Comparison of ENCODE assay signal across 15 cellular contexts in genomic region chr1:39346876-39347275, GRCh38.
A peak's percentile ranks its signal among the peaks of the same experiment; 100 is the strongest.
DNase-seq lines count a peak whose midpoint lies in the region; ATAC-seq, FAIRE-seq and TF ChIP-seq lines count a peak whose summit lies in the region.
"Had no signal": no experiment of that assay in that cellular context is flagged by ENCODE, and none has a peak within 500 bp of the region (broad histone marks: within the 10 kb centered on the region; RNA-seq: fewer than 3 reads in every experiment).

No MANE protein-coding gene starts in this region.

- peak overlapping the region; percentile 63 for H2BK120ac ChIP-seq in H1 (replicated peaks; ENCODE audit: low read depth, low read length)

- H2BK5ac ChIP-seq in H1 (ENCODE audit: low read depth, low read length), result peak overlapping the region; percentile 27; the same call in 1 of the 2 replicates

- peaks cover 0 to 4% (median under 1%) of the 10 kb centered on the region in 4 experiments; a peak in 2 of 7 replicates for H3K4me1 ChIP-seq in H1 (replicated peaks in 1 of 4; ENCODE audit: control insufficient read depth in 3 of 4, insufficient read depth in 4 of 4, low read length in 3 of 4)
- H3K4me1 ChIP-seq: Caco-2 had no signal

- TF ChIP-seq POLR2A in H1 (IDR thresholded peaks at IDR 0.05; ENCODE audit: control extremely low read depth in 1 of 2, low read depth in 2 of 2, low read length in 2 of 2), result no peak

- H3K27me3 ChIP-seq in H1 (replicated peaks in 1 of 4; ENCODE audit: control insufficient read depth in 3 of 4, extremely low read depth in 1 of 4, insufficient read depth in 3 of 4, low read length in 3 of 4), result no peaks in the 10 kb centered on the region

- no peak for DNase-seq in activated naive CD4-positive, alpha-beta T cell treated with anti-CD3 and anti-CD28 coated beads for 36 hours
- no peak for DNase-seq in activated naive CD4-positive, alpha-beta T cell (lab: John Stamatoyannopoulos, UW)
- DNase-seq in WTC11 (ENCODE audit: low spot score), result no peak
- no peak for DNase-seq in H1 (ENCODE audit: low read depth in 1 of 2, low spot score in 2 of 2)
- no peak for DNase-seq in osteocyte (ENCODE audit: extremely low spot score, unreplicated experiment)
- DNase-seq in cerebellar cortex (ENCODE audit: low spot score), result no peak
- DNase-seq in foreskin melanocyte, result no peak
- DNase-seq: anterior cingulate cortex, Caco-2, NCI-H1105, NCI-H2171, occipital lobe, RPMI8226 had no signal

- no peak overlapping the region; the same call in 1 of the 2 replicates for H2BK12ac ChIP-seq in H1 (ENCODE audit: low read depth, low read length)

- H3K23me2 ChIP-seq in H1 (ENCODE audit: low read depth, low read length), result no peaks in the 10 kb centered on the region

- POLR2A ChIA-PET in WTC11 (lab: Charles Lee) (no interaction called here), H1 (lab: Charles Lee; ENCODE audit: partially characterized antibody) (interaction anchor here (0.7 kb wide), 1 partner anchor 19 kb away, joined by 3 read pairs; no protein-coding TSS in a partner anchor)

- intact Hi-C loops in activated naive CD4-positive, alpha-beta T cell treated with anti-CD3 and anti-CD28 coated beads for 36 hours (cut with micrococcal nuclease), result no loop called here

- 45% methylated on average over 2 of the region's 2 CpGs; no CpG with 5 or more reads in 1 of the 2 experiments for WGBS in H1 (ENCODE audit: extremely low coverage in 1 of 2, insufficient coverage in 1 of 2, insufficient read length in 1 of 2, insufficient replicate concordance in 2 of 2, low coverage in 1 of 2, low lambda C conversion rate in 2 of 2, missing lambda C conversion rate in 1 of 2), 2 experiments

- no peak overlapping the region for H3K23ac ChIP-seq in H1 (ENCODE audit: insufficient read length)

- H3K4me2 ChIP-seq in H1 (ENCODE audit: insufficient read depth in 1 of 2, low read depth in 2 of 2, low read length in 2 of 2), result peak overlapping the region in 1 of 2 experiments; percentile 31; a peak in 2 of 4 replicates

- no peak overlapping the region for H3K4ac ChIP-seq in H1 (replicated peaks; ENCODE audit: insufficient read length, low read depth, low read length)

- no peaks in the 10 kb centered on the region; the same call in 1 of the 2 replicates for H3K79me1 ChIP-seq in H1 (ENCODE audit: low read depth, low read length)

- H3K14ac ChIP-seq in H1 (ENCODE audit: insufficient read length), result no peak overlapping the region

- H3K4me3 Mint-ChIP-seq in activated naive CD4-positive, alpha-beta T cell treated with anti-CD3 and anti-CD28 coated beads for 36 hours, result no peak overlapping the region
- H3K4me3 Mint-ChIP-seq in WTC11 (peak overlapping the region; percentile 45), osteocyte (ENCODE audit: unreplicated experiment) (no peak overlapping the region)

- H3K4me1 Mint-ChIP-seq in activated naive CD4-positive, alpha-beta T cell treated with anti-CD3 and anti-CD28 coated beads for 36 hours (ENCODE audit: low read depth), result peaks cover 2% of the 10 kb centered on the region
- H3K4me1 Mint-ChIP-seq in WTC11 (peaks cover 20% of the 10 kb centered on the region), osteocyte (ENCODE audit: unreplicated experiment) (no peaks in the 10 kb centered on the region)

- H2BK15ac ChIP-seq in H1 (ENCODE audit: low read length), result no peak overlapping the region

- CTCF ChIA-PET in activated naive CD4-positive, alpha-beta T cell treated with anti-CD3 and anti-CD28 coated beads for 36 hours (lab: Charles Lee), result interaction anchor here (0.7 kb wide), 1 partner anchor 96 kb away, joined by 3 read pairs; no protein-coding TSS in a partner anchor
- CTCF ChIA-PET in WTC11 (lab: Charles Lee) (interaction anchor here (1.1 to 1.8 kb wide), 2 partner anchors 31 to 64 kb away, joined by 4 to 9 read pairs; no protein-coding TSS in a partner anchor), H1 (lab: Charles Lee; ENCODE audit: partially characterized antibody) (interaction anchor here (1.1 kb wide), 2 partner anchors 30 to 64 kb away, joined by 3 read pairs; no protein-coding TSS in a partner anchor)

- peak overlapping the region; percentile 49; the same call in 1 of the 2 replicates for H3K27ac ChIP-seq in H1 (ENCODE audit: low read depth, low read length)

- H4K8ac ChIP-seq in H1 (ENCODE audit: extremely low read depth, insufficient read depth, low read length), result no peak overlapping the region

- H4K20me1 ChIP-seq in H1 (replicated peaks in 1 of 2; ENCODE audit: control insufficient read depth in 1 of 2, insufficient read depth in 2 of 2, low read length in 2 of 2), result no peaks in the 10 kb centered on the region

- no peak overlapping the region for H2BK20ac ChIP-seq in H1 (ENCODE audit: low read length)

- no peak for FAIRE-seq in H1 (lab: Jason Lieb, UNC)
- FAIRE-seq: keratinocyte had no signal

- no peak for TF ChIP-seq EP300 in H1 (IDR thresholded peaks at IDR 0.05; ENCODE audit: borderline replicate concordance in 1 of 2, low read depth in 2 of 2, low read length in 2 of 2)

- no peak overlapping the region for H3K56ac ChIP-seq in H1 (replicated peaks; ENCODE audit: insufficient read length, low read depth, low read length)

- no peaks in the 10 kb centered on the region for H3K27me3 Mint-ChIP-seq in activated naive CD4-positive, alpha-beta T cell treated with anti-CD3 and anti-CD28 coated beads for 36 hours (ENCODE audit: low read depth)
- H3K27me3 Mint-ChIP-seq in WTC11 (ENCODE audit: low read depth) (no peaks in the 10 kb centered on the region), osteocyte (ENCODE audit: unreplicated experiment) (no peaks in the 10 kb centered on the region)

- H3K79me2 ChIP-seq in H1 (ENCODE audit: control insufficient read depth in 1 of 2, insufficient read depth in 2 of 2, low read length in 2 of 2), result no peaks in the 10 kb centered on the region

- ATAC-seq in WTC11 (no peak), HG03159 (IDR thresholded peaks at IDR 0.05; ENCODE audit: unreplicated experiment) (no peak)

- H3K18ac ChIP-seq in H1 (ENCODE audit: extremely low read depth, low read length), result peak overlapping the region; percentile 2; the same call in 1 of the 2 replicates

- TF ChIP-seq CTCF in WTC11 (IDR thresholded peaks at IDR 0.05), result no peak
- no peak for TF ChIP-seq CTCF in H1 (IDR thresholded peaks at IDR 0.05; ENCODE audit: control extremely low read depth in 1 of 3, insufficient read depth in 1 of 3, low read depth in 1 of 3, low read length in 3 of 3)
- TF ChIP-seq CTCF in osteocyte (IDR thresholded peaks at IDR 0.05), result no peak

- H2AK5ac ChIP-seq in H1 (ENCODE audit: low read depth, low read length), result no peak overlapping the region

- H3K9me3 Mint-ChIP-seq in activated naive CD4-positive, alpha-beta T cell treated with anti-CD3 and anti-CD28 coated beads for 36 hours, result no peaks in the 10 kb centered on the region
- H3K9me3 Mint-ChIP-seq in WTC11 (no peaks in the 10 kb centered on the region), osteocyte (ENCODE audit: unreplicated experiment) (no peaks in the 10 kb centered on the region)

- no peak overlapping the region for H2AFZ ChIP-seq in H1 (ENCODE audit: low read length)

- peak overlapping the region; percentile 31 for H4K91ac ChIP-seq in H1 (replicated peaks; ENCODE audit: insufficient read length, low read length)

- peak overlapping the region in 2 of 4 experiments; percentile 12 to 16; a peak in 2 of 8 replicates for H3K4me3 ChIP-seq in H1 (ENCODE audit: extremely low read depth in 1 of 4, insufficient read depth in 2 of 4, low read depth in 3 of 4, low read length in 4 of 4)

- H3K9ac ChIP-seq in H1 (replicated peaks in 1 of 4; ENCODE audit: extremely low read depth in 1 of 4, low read depth in 3 of 4, low read length in 3 of 4), result peak overlapping the region in 1 of 4 experiments; percentile 13; a peak in 1 of 7 replicates

- H3K36me3 Mint-ChIP-seq in activated naive CD4-positive, alpha-beta T cell treated with anti-CD3 and anti-CD28 coated beads for 36 hours (ENCODE audit: low read depth), result peaks cover 28% of the 10 kb centered on the region
- H3K36me3 Mint-ChIP-seq in WTC11 (peaks cover 74% of the 10 kb centered on the region), osteocyte (ENCODE audit: unreplicated experiment) (peaks cover 70% of the 10 kb centered on the region)

- no peak overlapping the region for H4K5ac ChIP-seq in H1 (ENCODE audit: insufficient read length, low read depth, low read length)

- no peak for TF ChIP-seq RAD21 in H1 (IDR thresholded peaks at IDR 0.05 in 1 of 2, conservative IDR thresholded peaks at IDR 0.05 in 1 of 2; ENCODE audit: low read depth in 2 of 2, low read length in 2 of 2)

- no peaks in the 10 kb centered on the region for H3K9me3 ChIP-seq in H1 (ENCODE audit: insufficient read depth in 2 of 2, low read depth in 1 of 2, low read length in 1 of 2)
- H3K9me3 ChIP-seq: Caco-2 had no signal

- H3K27ac Mint-ChIP-seq in activated naive CD4-positive, alpha-beta T cell treated with anti-CD3 and anti-CD28 coated beads for 36 hours, result peak overlapping the region; percentile 80
- H3K27ac Mint-ChIP-seq in WTC11, result peak overlapping the region; percentile 95
- H3K27ac Mint-ChIP-seq in osteocyte (ENCODE audit: unreplicated experiment), result peak overlapping the region; percentile 60

- H3K36me3 ChIP-seq in H1 (ENCODE audit: control insufficient read depth in 2 of 4, insufficient read depth in 4 of 4, low read length in 3 of 4), result peaks cover 18 to 61% (median 37%) of the 10 kb centered on the region in 4 experiments

TF ChIP-seq in WTC11, 78 proteins besides CTCF, POLR2A, EP300 and RAD21 (continues in another document):
- TF ChIP-seq ERG (CRISPR knock-in tag; IDR thresholded peaks at IDR 0.05), result no peak
- TF ChIP-seq KAT7 (CRISPR knock-in tag; IDR thresholded peaks at IDR 0.05; ENCODE audit: borderline replicate concordance), result no peak

TF ChIP-seq in H1, 55 proteins besides CTCF, POLR2A, EP300 and RAD21 (continues in another document):
- TF ChIP-seq SP2 (IDR thresholded peaks at IDR 0.05; ENCODE audit: low read length) (no peak), MAFK (IDR thresholded peaks at IDR 0.05; ENCODE audit: low read depth, low read length) (no peak), ATF3 (IDR thresholded peaks at IDR 0.05; ENCODE audit: insufficient read depth, low read depth, low read length) (no peak), CREB1 (IDR thresholded peaks at IDR 0.05) (no peak), MAX (IDR thresholded peaks at IDR 0.05) (no peak), KDM5A (IDR thresholded peaks at IDR 0.05; ENCODE audit: low read length) (no peak), TCF12 (IDR thresholded peaks at IDR 0.05; ENCODE audit: low read depth, low read length) (no peak), CTBP2 (IDR thresholded peaks at IDR 0.05; ENCODE audit: borderline replicate concordance, insufficient read depth, insufficient read length, low read length) (no peak), EZH2 (IDR thresholded peaks at IDR 0.05; ENCODE audit: low read depth, low read length, severe bottlenecking) (no peak), BCL11A (IDR thresholded peaks at IDR 0.05; ENCODE audit: low read depth in 2 of 2, low read length in 2 of 2) (no peak)
